1 cellular context compared by ENCODE assay signal in the genomic region with DNA sequence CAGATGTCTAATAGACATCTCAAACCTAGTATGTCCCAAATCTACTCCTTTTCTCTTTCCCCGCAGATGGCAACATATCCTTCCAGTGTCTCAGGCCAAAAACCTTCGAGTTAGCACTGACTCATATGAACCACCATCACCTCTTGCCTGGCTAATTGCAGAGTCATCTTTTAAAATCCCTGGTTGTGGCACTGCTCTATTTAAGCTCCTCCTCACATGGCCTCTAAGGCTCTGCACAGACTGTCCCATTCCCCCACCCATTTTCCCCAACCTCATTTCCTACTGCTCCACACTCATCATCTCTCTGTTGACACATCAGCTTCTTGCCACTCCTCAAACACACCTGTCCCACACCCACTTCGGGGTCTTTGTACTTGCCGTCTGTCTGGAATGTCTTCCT.
TF ChIP-seq lines count a peak whose summit lies in the region.

No MANE protein-coding gene starts in this region.

TF ChIP-seq in Ishikawa, 13 proteins besides CTCF, POLR2A, EP300 and RAD21 (continued from another document):
- TF ChIP-seq, protein P1, sequence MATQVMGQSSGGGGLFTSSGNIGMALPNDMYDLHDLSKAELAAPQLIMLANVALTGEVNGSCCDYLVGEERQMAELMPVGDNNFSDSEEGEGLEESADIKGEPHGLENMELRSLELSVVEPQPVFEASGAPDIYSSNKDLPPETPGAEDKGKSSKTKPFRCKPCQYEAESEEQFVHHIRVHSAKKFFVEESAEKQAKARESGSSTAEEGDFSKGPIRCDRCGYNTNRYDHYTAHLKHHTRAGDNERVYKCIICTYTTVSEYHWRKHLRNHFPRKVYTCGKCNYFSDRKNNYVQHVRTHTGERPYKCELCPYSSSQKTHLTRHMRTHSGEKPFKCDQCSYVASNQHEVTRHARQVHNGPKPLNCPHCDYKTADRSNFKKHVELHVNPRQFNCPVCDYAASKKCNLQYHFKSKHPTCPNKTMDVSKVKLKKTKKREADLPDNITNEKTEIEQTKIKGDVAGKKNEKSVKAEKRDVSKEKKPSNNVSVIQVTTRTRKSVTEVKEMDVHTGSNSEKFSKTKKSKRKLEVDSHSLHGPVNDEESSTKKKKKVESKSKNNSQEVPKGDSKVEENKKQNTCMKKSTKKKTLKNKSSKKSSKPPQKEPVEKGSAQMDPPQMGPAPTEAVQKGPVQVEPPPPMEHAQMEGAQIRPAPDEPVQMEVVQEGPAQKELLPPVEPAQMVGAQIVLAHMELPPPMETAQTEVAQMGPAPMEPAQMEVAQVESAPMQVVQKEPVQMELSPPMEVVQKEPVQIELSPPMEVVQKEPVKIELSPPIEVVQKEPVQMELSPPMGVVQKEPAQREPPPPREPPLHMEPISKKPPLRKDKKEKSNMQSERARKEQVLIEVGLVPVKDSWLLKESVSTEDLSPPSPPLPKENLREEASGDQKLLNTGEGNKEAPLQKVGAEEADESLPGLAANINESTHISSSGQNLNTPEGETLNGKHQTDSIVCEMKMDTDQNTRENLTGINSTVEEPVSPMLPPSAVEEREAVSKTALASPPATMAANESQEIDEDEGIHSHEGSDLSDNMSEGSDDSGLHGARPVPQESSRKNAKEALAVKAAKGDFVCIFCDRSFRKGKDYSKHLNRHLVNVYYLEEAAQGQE (IDR thresholded peaks at IDR 0.05; ENCODE audit: low read depth) = no peak
- TF ChIP-seq CREB1 (IDR thresholded peaks at IDR 0.05; ENCODE audit: low read depth) (no peak), NFIC (IDR thresholded peaks at IDR 0.05) (no peak)
TF ChIP-seq in Ishikawa: peak in this region for 0.
